ENCODE assay signal across 2 cellular contexts in the genomic region with DNA sequence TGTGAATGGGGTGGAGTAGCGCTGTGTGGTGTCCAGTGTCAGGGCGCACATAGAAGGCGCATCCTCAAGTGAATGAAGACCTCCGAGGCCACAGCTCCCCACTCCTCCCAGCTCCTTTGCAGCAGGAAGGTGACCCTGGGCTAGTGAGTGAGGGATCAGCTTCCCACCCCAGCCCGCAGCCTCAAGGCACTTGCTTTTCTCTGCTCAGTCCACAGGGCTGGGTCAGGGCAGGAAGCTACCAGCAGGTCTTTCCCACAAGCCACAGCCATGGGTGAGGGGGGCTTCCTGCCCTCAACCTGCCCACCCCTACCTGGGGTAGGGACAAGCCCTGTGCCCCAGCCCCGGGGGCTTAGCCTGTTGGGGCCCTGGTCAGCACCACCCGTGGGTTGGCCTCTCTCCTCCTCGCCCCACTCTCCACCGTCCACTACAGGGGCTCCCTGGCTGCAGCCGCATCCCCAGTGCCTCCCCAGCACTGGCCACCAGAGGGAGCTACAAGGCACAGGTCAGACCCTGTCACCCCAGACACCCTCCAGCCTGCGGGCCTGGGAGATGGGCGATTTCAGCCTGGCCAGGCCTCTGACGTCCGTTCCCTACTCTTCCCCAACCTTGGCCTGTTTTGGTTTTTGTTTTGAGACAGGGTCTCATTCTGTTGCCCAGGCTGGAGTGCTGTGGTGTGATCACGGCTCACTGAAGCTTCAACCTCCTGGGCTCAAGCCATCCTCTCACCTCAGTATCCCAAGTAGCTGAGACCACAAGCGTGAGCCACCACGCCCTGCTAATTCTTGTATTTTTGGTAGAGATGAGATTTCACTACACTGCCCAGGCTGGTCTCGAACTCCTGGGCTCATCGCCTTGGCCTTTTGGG.
TF ChIP-seq lines count a peak whose summit lies in the region.

No MANE protein-coding gene starts in this region.

TF ChIP-seq in HCT116, 20 proteins besides CTCF, POLR2A, EP300 and RAD21 (continued from another document):
- TF ChIP-seq EGR1 (IDR thresholded peaks at IDR 0.05; ENCODE audit: low read depth): no peak
- no peak for TF ChIP-seq MAX (IDR thresholded peaks at IDR 0.05)
- TF ChIP-seq ZBTB33 (IDR thresholded peaks at IDR 0.05; ENCODE audit: extremely low read depth, insufficient replicate concordance, low read length): no peak
- no peak for TF ChIP-seq SRF (IDR thresholded peaks at IDR 0.05; ENCODE audit: low read depth)
- TF ChIP-seq CEBPB (IDR thresholded peaks at IDR 0.05; ENCODE audit: low read depth): no peak
- no peak for TF ChIP-seq SP1 (IDR thresholded peaks at IDR 0.05; ENCODE audit: low read depth)
- no peak for TF ChIP-seq JUND (IDR thresholded peaks at IDR 0.05)
- TF ChIP-seq, protein P1, sequence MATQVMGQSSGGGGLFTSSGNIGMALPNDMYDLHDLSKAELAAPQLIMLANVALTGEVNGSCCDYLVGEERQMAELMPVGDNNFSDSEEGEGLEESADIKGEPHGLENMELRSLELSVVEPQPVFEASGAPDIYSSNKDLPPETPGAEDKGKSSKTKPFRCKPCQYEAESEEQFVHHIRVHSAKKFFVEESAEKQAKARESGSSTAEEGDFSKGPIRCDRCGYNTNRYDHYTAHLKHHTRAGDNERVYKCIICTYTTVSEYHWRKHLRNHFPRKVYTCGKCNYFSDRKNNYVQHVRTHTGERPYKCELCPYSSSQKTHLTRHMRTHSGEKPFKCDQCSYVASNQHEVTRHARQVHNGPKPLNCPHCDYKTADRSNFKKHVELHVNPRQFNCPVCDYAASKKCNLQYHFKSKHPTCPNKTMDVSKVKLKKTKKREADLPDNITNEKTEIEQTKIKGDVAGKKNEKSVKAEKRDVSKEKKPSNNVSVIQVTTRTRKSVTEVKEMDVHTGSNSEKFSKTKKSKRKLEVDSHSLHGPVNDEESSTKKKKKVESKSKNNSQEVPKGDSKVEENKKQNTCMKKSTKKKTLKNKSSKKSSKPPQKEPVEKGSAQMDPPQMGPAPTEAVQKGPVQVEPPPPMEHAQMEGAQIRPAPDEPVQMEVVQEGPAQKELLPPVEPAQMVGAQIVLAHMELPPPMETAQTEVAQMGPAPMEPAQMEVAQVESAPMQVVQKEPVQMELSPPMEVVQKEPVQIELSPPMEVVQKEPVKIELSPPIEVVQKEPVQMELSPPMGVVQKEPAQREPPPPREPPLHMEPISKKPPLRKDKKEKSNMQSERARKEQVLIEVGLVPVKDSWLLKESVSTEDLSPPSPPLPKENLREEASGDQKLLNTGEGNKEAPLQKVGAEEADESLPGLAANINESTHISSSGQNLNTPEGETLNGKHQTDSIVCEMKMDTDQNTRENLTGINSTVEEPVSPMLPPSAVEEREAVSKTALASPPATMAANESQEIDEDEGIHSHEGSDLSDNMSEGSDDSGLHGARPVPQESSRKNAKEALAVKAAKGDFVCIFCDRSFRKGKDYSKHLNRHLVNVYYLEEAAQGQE (IDR thresholded peaks at IDR 0.05; ENCODE audit: low read depth): no peak
- no peak for TF ChIP-seq CBX3 (IDR thresholded peaks at IDR 0.05; ENCODE audit: low read depth)
- TF ChIP-seq ZNF274 (IDR thresholded peaks at IDR 0.05; ENCODE audit: low read depth, low read length): no peak
- TF ChIP-seq POLR2AphosphoS5 (IDR thresholded peaks at IDR 0.05; ENCODE audit: low read depth, low read length): no peak
- no peak for TF ChIP-seq EZH2 (IDR thresholded peaks at IDR 0.05)

TF ChIP-seq in neural cell, 6 proteins besides CTCF, POLR2A, EP300 and RAD21:
- TF ChIP-seq, protein P1 (IDR thresholded peaks at IDR 0.05; ENCODE audit: borderline replicate concordance): no peak
- TF ChIP-seq MXI1 (conservative IDR thresholded peaks at IDR 0.05; ENCODE audit: poor library complexity, severe bottlenecking): no peak
- TF ChIP-seq SMC3 (conservative IDR thresholded peaks at IDR 0.05; ENCODE audit: poor library complexity): no peak
- no peak for TF ChIP-seq TAF1 (IDR thresholded peaks at IDR 0.05; ENCODE audit: low read depth)
- TF ChIP-seq EZH2 (IDR thresholded peaks at IDR 0.05; ENCODE audit: borderline replicate concordance, insufficient read depth, low read length, poor library complexity, severe bottlenecking): no peak
- TF ChIP-seq POLR2AphosphoS5 (IDR thresholded peaks at IDR 0.05): no peak
